1 cellular context compared by ENCODE assay signal in genomic region chr4:3784469-3785291, GRCh38.
TF ChIP-seq lines count a peak whose summit lies in the region.

No MANE protein-coding gene starts in this region.

TF ChIP-seq in HepG2, 621 proteins besides CTCF, POLR2A, EP300 and RAD21 (continued from another document and continues in another):
- TF ChIP-seq, protein P1, sequence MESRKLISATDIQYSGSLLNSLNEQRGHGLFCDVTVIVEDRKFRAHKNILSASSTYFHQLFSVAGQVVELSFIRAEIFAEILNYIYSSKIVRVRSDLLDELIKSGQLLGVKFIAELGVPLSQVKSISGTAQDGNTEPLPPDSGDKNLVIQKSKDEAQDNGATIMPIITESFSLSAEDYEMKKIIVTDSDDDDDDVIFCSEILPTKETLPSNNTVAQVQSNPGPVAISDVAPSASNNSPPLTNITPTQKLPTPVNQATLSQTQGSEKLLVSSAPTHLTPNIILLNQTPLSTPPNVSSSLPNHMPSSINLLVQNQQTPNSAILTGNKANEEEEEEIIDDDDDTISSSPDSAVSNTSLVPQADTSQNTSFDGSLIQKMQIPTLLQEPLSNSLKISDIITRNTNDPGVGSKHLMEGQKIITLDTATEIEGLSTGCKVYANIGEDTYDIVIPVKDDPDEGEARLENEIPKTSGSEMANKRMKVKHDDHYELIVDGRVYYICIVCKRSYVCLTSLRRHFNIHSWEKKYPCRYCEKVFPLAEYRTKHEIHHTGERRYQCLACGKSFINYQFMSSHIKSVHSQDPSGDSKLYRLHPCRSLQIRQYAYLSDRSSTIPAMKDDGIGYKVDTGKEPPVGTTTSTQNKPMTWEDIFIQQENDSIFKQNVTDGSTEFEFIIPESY (CRISPR knock-in tag; IDR thresholded peaks at IDR 0.05), result peak; percentile 86
- TF ChIP-seq ZFP90 (CRISPR knock-in tag; IDR thresholded peaks at IDR 0.05; ENCODE audit: borderline replicate concordance) (peak; percentile 83), ATF5 (CRISPR knock-in tag; IDR thresholded peaks at IDR 0.05; ENCODE audit: low read depth) (no peak), ZNF709 (CRISPR knock-in tag; IDR thresholded peaks at IDR 0.05) (peak; percentile 95), SETDB1 (CRISPR knock-in tag; IDR thresholded peaks at IDR 0.05; ENCODE audit: borderline replicate concordance) (no peak), PCBP2 (optimal IDR thresholded peaks at IDR 0.05; ENCODE audit: low read depth, low read length, poor library complexity, severe bottlenecking) (no peak), ZNF550 (CRISPR knock-in tag; IDR thresholded peaks at IDR 0.05; ENCODE audit: borderline replicate concordance) (peak; percentile 43; the same call in 1 of the 2 replicates), EED (CRISPR knock-in tag; IDR thresholded peaks at IDR 0.05) (0 out of 2 replicates have a peak, but pooled peaks have one; percentile 53), ZNF788 (CRISPR knock-in tag; IDR thresholded peaks at IDR 0.05; ENCODE audit: borderline replicate concordance) (peak; percentile 94), ZNF713 (CRISPR knock-in tag; IDR thresholded peaks at IDR 0.05) (no peak), IRF9 (CRISPR knock-in tag; IDR thresholded peaks at IDR 0.05; ENCODE audit: borderline replicate concordance) (peak; percentile 96), GATAD2A (CRISPR knock-in tag; IDR thresholded peaks at IDR 0.05) (peak; percentile 86), ZNF691 (CRISPR knock-in tag; IDR thresholded peaks at IDR 0.05; ENCODE audit: borderline replicate concordance, low read depth) (no peak; the same call in 1 of the 2 replicates), ZNF30 (CRISPR knock-in tag; IDR thresholded peaks at IDR 0.05) (peak; percentile 73; the same call in 1 of the 2 replicates), TOE1 (CRISPR knock-in tag; IDR thresholded peaks at IDR 0.05) (no peak), ZMAT3 (CRISPR knock-in tag; conservative IDR thresholded peaks at IDR 0.05) (peak; percentile 74; the same call in 1 of the 2 replicates), ZNF850 (CRISPR knock-in tag; conservative IDR thresholded peaks at IDR 0.05) (no peak), ZNF780A (CRISPR knock-in tag; IDR thresholded peaks at IDR 0.05) (0 out of 2 replicates have a peak, but pooled peaks have one; percentile 46), ZSCAN20 (CRISPR knock-in tag; IDR thresholded peaks at IDR 0.05; ENCODE audit: borderline replicate concordance) (0 out of 2 replicates have a peak, but pooled peaks have one; percentile 61), KDM6A (CRISPR knock-in tag; IDR thresholded peaks at IDR 0.05; ENCODE audit: low read depth) (peak; percentile 71; the same call in 1 of the 2 replicates), KMT2A (CRISPR knock-in tag; IDR thresholded peaks at IDR 0.05) (no peak; the same call in 1 of the 2 replicates), ZNF225 (CRISPR knock-in tag; IDR thresholded peaks at IDR 0.05) (peak; percentile 97), ZNF746 (CRISPR knock-in tag; IDR thresholded peaks at IDR 0.05) (peak; percentile 95)
- TF ChIP-seq, protein P2, sequence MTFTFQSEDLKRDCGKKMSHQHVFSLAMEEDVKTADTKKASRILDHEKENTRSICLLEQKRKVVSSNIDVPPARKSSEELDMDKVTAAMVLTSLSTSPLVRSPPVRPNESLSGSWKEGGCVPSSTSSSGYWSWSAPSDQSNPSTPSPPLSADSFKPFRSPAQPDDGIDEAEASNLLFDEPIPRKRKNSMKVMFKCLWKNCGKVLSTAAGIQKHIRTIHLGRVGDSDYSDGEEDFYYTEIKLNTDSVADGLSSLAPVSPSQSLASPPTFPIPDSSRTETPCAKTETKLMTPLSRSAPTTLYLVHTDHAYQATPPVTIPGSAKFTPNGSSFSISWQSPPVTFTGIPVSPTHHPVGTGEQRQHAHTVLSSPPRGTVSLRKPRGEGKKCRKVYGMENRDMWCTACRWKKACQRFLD (CRISPR knock-in tag; IDR thresholded peaks at IDR 0.05; ENCODE audit: borderline replicate concordance), result peak; percentile 97
- TF ChIP-seq, protein P3, sequence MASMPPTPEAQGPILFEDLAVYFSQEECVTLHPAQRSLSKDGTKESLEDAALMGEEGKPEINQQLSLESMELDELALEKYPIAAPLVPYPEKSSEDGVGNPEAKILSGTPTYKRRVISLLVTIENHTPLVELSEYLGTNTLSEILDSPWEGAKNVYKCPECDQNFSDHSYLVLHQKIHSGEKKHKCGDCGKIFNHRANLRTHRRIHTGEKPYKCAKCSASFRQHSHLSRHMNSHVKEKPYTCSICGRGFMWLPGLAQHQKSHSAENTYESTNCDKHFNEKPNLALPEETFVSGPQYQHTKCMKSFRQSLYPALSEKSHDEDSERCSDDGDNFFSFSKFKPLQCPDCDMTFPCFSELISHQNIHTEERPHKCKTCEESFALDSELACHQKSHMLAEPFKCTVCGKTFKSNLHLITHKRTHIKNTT (CRISPR knock-in tag; IDR thresholded peaks at IDR 0.05), result no peak
- TF ChIP-seq, protein P4, sequence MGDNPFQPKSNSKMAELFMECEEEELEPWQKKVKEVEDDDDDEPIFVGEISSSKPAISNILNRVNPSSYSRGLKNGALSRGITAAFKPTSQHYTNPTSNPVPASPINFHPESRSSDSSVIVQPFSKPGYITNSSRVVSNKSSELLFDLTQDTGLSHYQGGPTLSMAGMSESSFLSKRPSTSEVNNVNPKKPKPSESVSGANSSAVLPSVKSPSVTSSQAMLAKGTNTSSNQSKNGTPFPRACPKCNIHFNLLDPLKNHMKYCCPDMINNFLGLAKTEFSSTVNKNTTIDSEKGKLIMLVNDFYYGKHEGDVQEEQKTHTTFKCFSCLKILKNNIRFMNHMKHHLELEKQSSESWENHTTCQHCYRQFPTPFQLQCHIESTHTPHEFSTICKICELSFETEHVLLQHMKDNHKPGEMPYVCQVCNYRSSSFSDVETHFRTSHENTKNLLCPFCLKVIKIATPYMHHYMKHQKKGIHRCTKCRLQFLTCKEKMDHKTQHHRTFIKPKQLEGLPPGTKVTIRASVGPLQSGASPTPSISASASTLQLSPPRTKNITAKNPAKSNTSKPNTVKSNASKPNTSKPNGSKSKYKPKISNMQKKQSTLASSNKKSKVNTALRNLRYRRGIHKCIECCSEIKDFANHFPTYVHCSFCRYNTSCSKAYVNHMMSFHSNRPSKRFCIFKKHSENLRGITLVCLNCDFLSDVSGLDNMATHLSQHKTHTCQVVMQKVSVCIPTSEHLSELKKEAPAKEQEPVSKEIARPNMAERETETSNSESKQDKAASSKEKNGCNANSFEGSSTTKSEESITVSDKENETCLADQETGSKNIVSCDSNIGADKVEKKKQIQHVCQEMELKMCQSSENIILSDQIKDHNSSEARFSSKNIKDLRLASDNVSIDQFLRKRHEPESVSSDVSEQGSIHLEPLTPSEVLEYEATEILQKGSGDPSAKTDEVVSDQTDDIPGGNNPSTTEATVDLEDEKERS (CRISPR knock-in tag; IDR thresholded peaks at IDR 0.05), result peak; percentile 87
- TF ChIP-seq, protein P5, sequence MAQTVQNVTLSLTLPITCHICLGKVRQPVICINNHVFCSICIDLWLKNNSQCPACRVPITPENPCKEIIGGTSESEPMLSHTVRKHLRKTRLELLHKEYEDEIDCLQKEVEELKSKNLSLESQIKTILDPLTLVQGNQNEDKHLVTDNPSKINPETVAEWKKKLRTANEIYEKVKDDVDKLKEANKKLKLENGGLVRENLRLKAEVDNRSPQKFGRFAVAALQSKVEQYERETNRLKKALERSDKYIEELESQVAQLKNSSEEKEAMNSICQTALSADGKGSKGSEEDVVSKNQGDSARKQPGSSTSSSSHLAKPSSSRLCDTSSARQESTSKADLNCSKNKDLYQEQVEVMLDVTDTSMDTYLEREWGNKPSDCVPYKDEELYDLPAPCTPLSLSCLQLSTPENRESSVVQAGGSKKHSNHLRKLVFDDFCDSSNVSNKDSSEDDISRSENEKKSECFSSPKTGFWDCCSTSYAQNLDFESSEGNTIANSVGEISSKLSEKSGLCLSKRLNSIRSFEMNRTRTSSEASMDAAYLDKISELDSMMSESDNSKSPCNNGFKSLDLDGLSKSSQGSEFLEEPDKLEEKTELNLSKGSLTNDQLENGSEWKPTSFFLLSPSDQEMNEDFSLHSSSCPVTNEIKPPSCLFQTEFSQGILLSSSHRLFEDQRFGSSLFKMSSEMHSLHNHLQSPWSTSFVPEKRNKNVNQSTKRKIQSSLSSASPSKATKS (CRISPR knock-in tag; IDR thresholded peaks at IDR 0.05), result no peak
- TF ChIP-seq, protein P6, sequence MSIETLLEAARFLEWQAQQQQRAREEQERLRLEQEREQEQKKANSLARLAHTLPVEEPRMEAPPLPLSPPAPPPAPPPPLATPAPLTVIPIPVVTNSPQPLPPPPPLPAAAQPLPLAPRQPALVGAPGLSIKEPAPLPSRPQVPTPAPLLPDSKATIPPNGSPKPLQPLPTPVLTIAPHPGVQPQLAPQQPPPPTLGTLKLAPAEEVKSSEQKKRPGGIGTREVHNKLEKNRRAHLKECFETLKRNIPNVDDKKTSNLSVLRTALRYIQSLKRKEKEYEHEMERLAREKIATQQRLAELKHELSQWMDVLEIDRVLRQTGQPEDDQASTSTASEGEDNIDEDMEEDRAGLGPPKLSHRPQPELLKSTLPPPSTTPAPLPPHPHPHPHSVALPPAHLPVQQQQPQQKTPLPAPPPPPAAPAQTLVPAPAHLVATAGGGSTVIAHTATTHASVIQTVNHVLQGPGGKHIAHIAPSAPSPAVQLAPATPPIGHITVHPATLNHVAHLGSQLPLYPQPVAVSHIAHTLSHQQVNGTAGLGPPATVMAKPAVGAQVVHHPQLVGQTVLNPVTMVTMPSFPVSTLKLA (IDR thresholded peaks at IDR 0.05), result no peak; the same call in 1 of the 2 replicates
- TF ChIP-seq, protein P7, sequence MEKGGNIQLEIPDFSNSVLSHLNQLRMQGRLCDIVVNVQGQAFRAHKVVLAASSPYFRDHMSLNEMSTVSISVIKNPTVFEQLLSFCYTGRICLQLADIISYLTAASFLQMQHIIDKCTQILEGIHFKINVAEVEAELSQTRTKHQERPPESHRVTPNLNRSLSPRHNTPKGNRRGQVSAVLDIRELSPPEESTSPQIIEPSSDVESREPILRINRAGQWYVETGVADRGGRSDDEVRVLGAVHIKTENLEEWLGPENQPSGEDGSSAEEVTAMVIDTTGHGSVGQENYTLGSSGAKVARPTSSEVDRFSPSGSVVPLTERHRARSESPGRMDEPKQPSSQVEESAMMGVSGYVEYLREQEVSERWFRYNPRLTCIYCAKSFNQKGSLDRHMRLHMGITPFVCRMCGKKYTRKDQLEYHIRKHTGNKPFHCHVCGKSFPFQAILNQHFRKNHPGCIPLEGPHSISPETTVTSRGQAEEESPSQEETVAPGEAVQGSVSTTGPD (CRISPR knock-in tag; IDR thresholded peaks at IDR 0.05), result no peak
- TF ChIP-seq, protein P8, sequence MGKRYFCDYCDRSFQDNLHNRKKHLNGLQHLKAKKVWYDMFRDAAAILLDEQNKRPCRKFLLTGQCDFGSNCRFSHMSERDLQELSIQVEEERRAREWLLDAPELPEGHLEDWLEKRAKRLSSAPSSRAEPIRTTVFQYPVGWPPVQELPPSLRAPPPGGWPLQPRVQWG (CRISPR knock-in tag; IDR thresholded peaks at IDR 0.05; ENCODE audit: borderline replicate concordance, low read depth), result no peak
- TF ChIP-seq, protein P9, sequence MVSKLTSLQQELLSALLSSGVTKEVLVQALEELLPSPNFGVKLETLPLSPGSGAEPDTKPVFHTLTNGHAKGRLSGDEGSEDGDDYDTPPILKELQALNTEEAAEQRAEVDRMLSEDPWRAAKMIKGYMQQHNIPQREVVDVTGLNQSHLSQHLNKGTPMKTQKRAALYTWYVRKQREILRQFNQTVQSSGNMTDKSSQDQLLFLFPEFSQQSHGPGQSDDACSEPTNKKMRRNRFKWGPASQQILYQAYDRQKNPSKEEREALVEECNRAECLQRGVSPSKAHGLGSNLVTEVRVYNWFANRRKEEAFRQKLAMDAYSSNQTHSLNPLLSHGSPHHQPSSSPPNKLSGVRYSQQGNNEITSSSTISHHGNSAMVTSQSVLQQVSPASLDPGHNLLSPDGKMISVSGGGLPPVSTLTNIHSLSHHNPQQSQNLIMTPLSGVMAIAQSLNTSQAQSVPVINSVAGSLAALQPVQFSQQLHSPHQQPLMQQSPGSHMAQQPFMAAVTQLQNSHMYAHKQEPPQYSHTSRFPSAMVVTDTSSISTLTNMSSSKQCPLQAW (CRISPR knock-in tag; IDR thresholded peaks at IDR 0.05), result peak; percentile 80
